1 cellular context compared by ENCODE assay signal in the genomic region with DNA sequence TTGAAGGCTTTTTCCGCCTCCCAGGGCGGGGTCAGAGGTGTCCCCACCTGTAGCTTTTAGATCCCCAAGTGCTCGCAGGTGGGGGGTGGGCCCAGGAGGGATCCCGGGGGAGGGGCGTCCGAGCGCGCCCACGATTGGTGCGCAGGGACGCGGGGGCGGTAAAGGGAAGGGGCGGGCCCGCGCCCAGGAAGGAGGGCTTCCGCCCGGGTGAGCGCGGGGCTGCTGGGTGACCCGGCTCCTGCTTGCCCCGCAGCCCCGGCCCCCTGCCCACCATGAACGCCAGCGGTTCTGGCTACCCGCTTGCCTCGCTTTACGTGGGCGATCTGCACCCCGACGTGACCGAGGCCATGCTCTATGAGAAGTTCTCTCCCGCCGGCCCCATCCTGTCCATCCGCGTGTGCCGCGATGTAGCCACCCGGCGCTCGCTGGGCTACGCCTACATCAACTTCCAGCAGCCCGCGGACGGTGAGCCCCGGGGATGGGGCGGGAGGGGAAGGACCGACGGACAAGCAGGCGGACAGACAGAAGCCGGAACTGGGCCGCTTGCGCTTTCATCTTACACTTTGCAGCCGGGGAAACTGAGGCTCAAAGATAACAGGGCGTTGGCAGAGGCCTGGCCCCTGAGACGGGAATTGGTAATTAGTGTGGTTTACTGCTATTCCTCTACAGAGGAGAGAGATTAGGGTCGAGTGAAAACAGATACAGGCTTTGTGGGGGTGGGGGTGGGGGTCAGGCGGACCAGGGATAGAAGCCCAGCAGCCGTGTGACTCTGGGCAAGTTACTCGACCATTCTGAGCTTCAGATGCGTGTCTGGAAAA.
TF ChIP-seq lines count a peak whose summit lies in the region.

A gene (plus strand): TSS at position 189 of the 818 bp plus-strand sequence. CDS start 84 bp downstream, at position 273.

TF ChIP-seq in H1, 55 proteins besides CTCF, POLR2A, EP300 and RAD21 (continued from another document):
- TF ChIP-seq, protein P1, sequence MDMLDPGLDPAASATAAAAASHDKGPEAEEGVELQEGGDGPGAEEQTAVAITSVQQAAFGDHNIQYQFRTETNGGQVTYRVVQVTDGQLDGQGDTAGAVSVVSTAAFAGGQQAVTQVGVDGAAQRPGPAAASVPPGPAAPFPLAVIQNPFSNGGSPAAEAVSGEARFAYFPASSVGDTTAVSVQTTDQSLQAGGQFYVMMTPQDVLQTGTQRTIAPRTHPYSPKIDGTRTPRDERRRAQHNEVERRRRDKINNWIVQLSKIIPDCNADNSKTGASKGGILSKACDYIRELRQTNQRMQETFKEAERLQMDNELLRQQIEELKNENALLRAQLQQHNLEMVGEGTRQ (IDR thresholded peaks at IDR 0.05; ENCODE audit: low read length): no peak
- no peak for TF ChIP-seq SRF (IDR thresholded peaks at IDR 0.05; ENCODE audit: low read depth, low read length)
- TF ChIP-seq BACH1 (IDR thresholded peaks at IDR 0.05; ENCODE audit: low read length): peak; percentile 22; the same call in 1 of the 2 replicates
- TF ChIP-seq CTBP2 (IDR thresholded peaks at IDR 0.05; ENCODE audit: borderline replicate concordance, insufficient read depth, insufficient read length, low read length): no peak
- TF ChIP-seq ZNF274 (IDR thresholded peaks at IDR 0.05; ENCODE audit: borderline replicate concordance, extremely low read depth, low read length): no peak
- no peak for TF ChIP-seq CHD1 (IDR thresholded peaks at IDR 0.05; ENCODE audit: low read depth, low read length)
- no peak for TF ChIP-seq CBX5 (IDR thresholded peaks at IDR 0.05; ENCODE audit: low read depth, low read length)
- no peak for TF ChIP-seq RNF2 (IDR thresholded peaks at IDR 0.05; ENCODE audit: borderline replicate concordance, low read depth, low read length, missing control alignments, poor library complexity, severe bottlenecking)
- no peak for TF ChIP-seq SIX5 (IDR thresholded peaks at IDR 0.05; ENCODE audit: low read depth, low read length)
- TF ChIP-seq SIRT6 (IDR thresholded peaks at IDR 0.05; ENCODE audit: low read length): no peak
- no peak for TF ChIP-seq GABPA (IDR thresholded peaks at IDR 0.05; ENCODE audit: borderline replicate concordance, insufficient read depth, low read length)
- TF ChIP-seq SP1 (IDR thresholded peaks at IDR 0.05; ENCODE audit: low read depth, low read length): no peak
- TF ChIP-seq TEAD4 (IDR thresholded peaks at IDR 0.05; ENCODE audit: low read depth, low read length): no peak
- no peak for TF ChIP-seq SUZ12 (IDR thresholded peaks at IDR 0.05; ENCODE audit: low read length)
- TF ChIP-seq RBBP5 (IDR thresholded peaks at IDR 0.05; ENCODE audit: borderline replicate concordance, low read depth, low read length): no peak
- no peak for TF ChIP-seq SAP30 (IDR thresholded peaks at IDR 0.05; ENCODE audit: insufficient read depth, insufficient replicate concordance, low read length)
- peak; percentile 98; the same call in 1 of the 2 replicates for TF ChIP-seq EGR1 (IDR thresholded peaks at IDR 0.05; ENCODE audit: borderline replicate concordance, low read depth, low read length)
- TF ChIP-seq, protein P2, sequence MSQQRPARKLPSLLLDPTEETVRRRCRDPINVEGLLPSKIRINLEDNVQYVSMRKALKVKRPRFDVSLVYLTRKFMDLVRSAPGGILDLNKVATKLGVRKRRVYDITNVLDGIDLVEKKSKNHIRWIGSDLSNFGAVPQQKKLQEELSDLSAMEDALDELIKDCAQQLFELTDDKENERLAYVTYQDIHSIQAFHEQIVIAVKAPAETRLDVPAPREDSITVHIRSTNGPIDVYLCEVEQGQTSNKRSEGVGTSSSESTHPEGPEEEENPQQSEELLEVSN (IDR thresholded peaks at IDR 0.05): 0 out of 2 replicates have a peak, but pooled peaks have one; percentile 27
- TF ChIP-seq, protein P3, sequence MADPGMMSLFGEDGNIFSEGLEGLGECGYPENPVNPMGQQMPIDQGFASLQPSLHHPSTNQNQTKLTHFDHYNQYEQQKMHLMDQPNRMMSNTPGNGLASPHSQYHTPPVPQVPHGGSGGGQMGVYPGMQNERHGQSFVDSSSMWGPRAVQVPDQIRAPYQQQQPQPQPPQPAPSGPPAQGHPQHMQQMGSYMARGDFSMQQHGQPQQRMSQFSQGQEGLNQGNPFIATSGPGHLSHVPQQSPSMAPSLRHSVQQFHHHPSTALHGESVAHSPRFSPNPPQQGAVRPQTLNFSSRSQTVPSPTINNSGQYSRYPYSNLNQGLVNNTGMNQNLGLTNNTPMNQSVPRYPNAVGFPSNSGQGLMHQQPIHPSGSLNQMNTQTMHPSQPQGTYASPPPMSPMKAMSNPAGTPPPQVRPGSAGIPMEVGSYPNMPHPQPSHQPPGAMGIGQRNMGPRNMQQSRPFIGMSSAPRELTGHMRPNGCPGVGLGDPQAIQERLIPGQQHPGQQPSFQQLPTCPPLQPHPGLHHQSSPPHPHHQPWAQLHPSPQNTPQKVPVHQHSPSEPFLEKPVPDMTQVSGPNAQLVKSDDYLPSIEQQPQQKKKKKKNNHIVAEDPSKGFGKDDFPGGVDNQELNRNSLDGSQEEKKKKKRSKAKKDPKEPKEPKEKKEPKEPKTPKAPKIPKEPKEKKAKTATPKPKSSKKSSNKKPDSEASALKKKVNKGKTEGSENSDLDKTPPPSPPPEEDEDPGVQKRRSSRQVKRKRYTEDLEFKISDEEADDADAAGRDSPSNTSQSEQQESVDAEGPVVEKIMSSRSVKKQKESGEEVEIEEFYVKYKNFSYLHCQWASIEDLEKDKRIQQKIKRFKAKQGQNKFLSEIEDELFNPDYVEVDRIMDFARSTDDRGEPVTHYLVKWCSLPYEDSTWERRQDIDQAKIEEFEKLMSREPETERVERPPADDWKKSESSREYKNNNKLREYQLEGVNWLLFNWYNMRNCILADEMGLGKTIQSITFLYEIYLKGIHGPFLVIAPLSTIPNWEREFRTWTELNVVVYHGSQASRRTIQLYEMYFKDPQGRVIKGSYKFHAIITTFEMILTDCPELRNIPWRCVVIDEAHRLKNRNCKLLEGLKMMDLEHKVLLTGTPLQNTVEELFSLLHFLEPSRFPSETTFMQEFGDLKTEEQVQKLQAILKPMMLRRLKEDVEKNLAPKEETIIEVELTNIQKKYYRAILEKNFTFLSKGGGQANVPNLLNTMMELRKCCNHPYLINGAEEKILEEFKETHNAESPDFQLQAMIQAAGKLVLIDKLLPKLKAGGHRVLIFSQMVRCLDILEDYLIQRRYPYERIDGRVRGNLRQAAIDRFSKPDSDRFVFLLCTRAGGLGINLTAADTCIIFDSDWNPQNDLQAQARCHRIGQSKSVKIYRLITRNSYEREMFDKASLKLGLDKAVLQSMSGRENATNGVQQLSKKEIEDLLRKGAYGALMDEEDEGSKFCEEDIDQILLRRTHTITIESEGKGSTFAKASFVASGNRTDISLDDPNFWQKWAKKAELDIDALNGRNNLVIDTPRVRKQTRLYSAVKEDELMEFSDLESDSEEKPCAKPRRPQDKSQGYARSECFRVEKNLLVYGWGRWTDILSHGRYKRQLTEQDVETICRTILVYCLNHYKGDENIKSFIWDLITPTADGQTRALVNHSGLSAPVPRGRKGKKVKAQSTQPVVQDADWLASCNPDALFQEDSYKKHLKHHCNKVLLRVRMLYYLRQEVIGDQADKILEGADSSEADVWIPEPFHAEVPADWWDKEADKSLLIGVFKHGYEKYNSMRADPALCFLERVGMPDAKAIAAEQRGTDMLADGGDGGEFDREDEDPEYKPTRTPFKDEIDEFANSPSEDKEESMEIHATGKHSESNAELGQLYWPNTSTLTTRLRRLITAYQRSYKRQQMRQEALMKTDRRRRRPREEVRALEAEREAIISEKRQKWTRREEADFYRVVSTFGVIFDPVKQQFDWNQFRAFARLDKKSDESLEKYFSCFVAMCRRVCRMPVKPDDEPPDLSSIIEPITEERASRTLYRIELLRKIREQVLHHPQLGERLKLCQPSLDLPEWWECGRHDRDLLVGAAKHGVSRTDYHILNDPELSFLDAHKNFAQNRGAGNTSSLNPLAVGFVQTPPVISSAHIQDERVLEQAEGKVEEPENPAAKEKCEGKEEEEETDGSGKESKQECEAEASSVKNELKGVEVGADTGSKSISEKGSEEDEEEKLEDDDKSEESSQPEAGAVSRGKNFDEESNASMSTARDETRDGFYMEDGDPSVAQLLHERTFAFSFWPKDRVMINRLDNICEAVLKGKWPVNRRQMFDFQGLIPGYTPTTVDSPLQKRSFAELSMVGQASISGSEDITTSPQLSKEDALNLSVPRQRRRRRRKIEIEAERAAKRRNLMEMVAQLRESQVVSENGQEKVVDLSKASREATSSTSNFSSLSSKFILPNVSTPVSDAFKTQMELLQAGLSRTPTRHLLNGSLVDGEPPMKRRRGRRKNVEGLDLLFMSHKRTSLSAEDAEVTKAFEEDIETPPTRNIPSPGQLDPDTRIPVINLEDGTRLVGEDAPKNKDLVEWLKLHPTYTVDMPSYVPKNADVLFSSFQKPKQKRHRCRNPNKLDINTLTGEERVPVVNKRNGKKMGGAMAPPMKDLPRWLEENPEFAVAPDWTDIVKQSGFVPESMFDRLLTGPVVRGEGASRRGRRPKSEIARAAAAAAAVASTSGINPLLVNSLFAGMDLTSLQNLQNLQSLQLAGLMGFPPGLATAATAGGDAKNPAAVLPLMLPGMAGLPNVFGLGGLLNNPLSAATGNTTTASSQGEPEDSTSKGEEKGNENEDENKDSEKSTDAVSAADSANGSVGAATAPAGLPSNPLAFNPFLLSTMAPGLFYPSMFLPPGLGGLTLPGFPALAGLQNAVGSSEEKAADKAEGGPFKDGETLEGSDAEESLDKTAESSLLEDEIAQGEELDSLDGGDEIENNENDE (IDR thresholded peaks at IDR 0.05; ENCODE audit: insufficient replicate concordance, low read length): no peak
- no peak for TF ChIP-seq BCL11A (IDR thresholded peaks at IDR 0.05; ENCODE audit: low read depth in 2 of 2, low read length in 2 of 2)
- peak; percentile 34 for TF ChIP-seq ASH2L (IDR thresholded peaks at IDR 0.05; ENCODE audit: low read length)
- TF ChIP-seq RFX5 (IDR thresholded peaks at IDR 0.05; ENCODE audit: borderline replicate concordance, low read depth, low read length): no peak
- no peak for TF ChIP-seq MAFK (IDR thresholded peaks at IDR 0.05; ENCODE audit: low read depth, low read length)
- TF ChIP-seq SP4 (IDR thresholded peaks at IDR 0.05; ENCODE audit: low read length): no peak
- TF ChIP-seq POLR2AphosphoS5 (IDR thresholded peaks at IDR 0.05; ENCODE audit: low read depth, low read length): 0 out of 2 replicates have a peak, but pooled peaks have one; percentile 54
- TF ChIP-seq YY1 (IDR thresholded peaks at IDR 0.05; ENCODE audit: low read depth, low read length): no peak
- TF ChIP-seq EZH2 (IDR thresholded peaks at IDR 0.05; ENCODE audit: low read depth, low read length, severe bottlenecking): no peak
- no peak for TF ChIP-seq NRF1 (IDR thresholded peaks at IDR 0.05; ENCODE audit: low read depth, low read length)
- no peak for TF ChIP-seq BRCA1 (IDR thresholded peaks at IDR 0.05; ENCODE audit: low read depth, low read length)
- TF ChIP-seq KDM5A (IDR thresholded peaks at IDR 0.05; ENCODE audit: low read length): no peak
- no peak for TF ChIP-seq JUND (IDR thresholded peaks at IDR 0.05; ENCODE audit: low read length)
- TF ChIP-seq TBP (IDR thresholded peaks at IDR 0.05; ENCODE audit: low read depth, low read length): 0 out of 2 replicates have a peak, but pooled peaks have one; percentile 28
- TF ChIP-seq SP2 (IDR thresholded peaks at IDR 0.05; ENCODE audit: low read length): no peak
- TF ChIP-seq TCF12 (IDR thresholded peaks at IDR 0.05; ENCODE audit: low read depth, low read length): peak; percentile 83; the same call in 1 of the 2 replicates
- TF ChIP-seq POU5F1 (IDR thresholded peaks at IDR 0.05; ENCODE audit: low read depth, low read length): no peak
- no peak for TF ChIP-seq KDM1A (IDR thresholded peaks at IDR 0.05; ENCODE audit: borderline replicate concordance, low read length)
- TF ChIP-seq HDAC2 (IDR thresholded peaks at IDR 0.05; ENCODE audit: borderline replicate concordance in 1 of 2, low read depth in 2 of 2, low read length in 2 of 2): 0 out of 4 replicates have a peak, but pooled peaks of 1 of the 2 experiments have one; percentile 82
- 0 out of 2 replicates have a peak, but pooled peaks have one; percentile 41 for TF ChIP-seq TAF1 (IDR thresholded peaks at IDR 0.05; ENCODE audit: low read depth, low read length)
- no peak for TF ChIP-seq JUN (IDR thresholded peaks at IDR 0.05; ENCODE audit: low read depth, low read length)
- TF ChIP-seq KDM4A (IDR thresholded peaks at IDR 0.05; ENCODE audit: low read depth, low read length, severe bottlenecking): peak; percentile 80
- TF ChIP-seq CEBPB (IDR thresholded peaks at IDR 0.05; ENCODE audit: low read depth, low read length): no peak
- TF ChIP-seq, protein P4, sequence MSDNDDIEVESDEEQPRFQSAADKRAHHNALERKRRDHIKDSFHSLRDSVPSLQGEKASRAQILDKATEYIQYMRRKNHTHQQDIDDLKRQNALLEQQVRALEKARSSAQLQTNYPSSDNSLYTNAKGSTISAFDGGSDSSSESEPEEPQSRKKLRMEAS (IDR thresholded peaks at IDR 0.05): peak; percentile 49
- no peak for TF ChIP-seq CBX8 (IDR thresholded peaks at IDR 0.05; ENCODE audit: borderline replicate concordance, low read depth, low read length)
- no peak for TF ChIP-seq FOSL1 (IDR thresholded peaks at IDR 0.05; ENCODE audit: insufficient read depth, low read depth, low read length)
- TF ChIP-seq RXRA (IDR thresholded peaks at IDR 0.05; ENCODE audit: insufficient read depth, low read depth, low read length): no peak
- TF ChIP-seq CREB1 (IDR thresholded peaks at IDR 0.05): no peak; the same call in 1 of the 2 replicates
- no peak for TF ChIP-seq HDAC6 (IDR thresholded peaks at IDR 0.05; ENCODE audit: low read depth, low read length)
